22 cellular contexts compared by ENCODE assay signal in the genomic region with DNA sequence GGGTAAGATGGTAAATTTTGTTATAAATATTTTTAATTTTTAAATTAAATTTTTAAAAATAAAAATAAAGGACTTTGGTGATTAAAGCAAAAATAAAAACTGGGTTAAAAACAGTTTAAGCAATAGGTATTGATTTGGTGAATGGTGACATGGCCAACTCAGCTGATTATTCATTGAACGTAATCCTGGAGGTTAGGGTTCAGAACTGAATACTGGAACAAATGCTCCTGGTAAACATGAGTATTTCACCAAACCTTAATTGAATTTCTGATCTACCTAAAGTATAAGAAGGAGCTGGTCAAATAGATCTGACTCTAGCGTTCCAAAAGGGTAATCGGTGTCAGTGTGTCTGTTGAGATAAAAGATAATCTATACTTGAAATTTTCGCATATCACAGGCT.
"Had no signal": no experiment of that assay in that cellular context is flagged by ENCODE, and none has a peak within 500 bp of the region (broad histone marks: within the 10 kb centered on the region; RNA-seq: fewer than 3 reads in every experiment).

No MANE protein-coding gene starts in this region.

- H3K4me3 ChIP-seq: MG63, SJCRH30 had no signal

- H3K9me3 ChIP-seq: MG63, SJCRH30 had no signal

- H3K27ac ChIP-seq: SJCRH30 had no signal

- DNase-seq: IMR-90, Karpas-422, KG1, MG63, NCI-H1092 treated with DMSO at 0.1 percent for 48 hours, NCI-H1436, NCI-H187, NCI-H2029, NCI-H2081 treated with DMSO at 0.1 percent for 48 hours, NCI-H2171, NCI-H226, NCI-H446, NCI-H510A, NCI-H524 treated with DMSO at 0.1 percent for 48 hours, NCI-H69, NCI-H774, PC-3, SHP77 treated with DMSO at 0.1 percent for 48 hours, SJCRH30 had no signal

- H3K36me3 ChIP-seq: MG63, SJCRH30 had no signal

- H3K27me3 ChIP-seq: MG63, SJCRH30 had no signal

- ATAC-seq: Panc1, PC-3, Right ventricle myocardium inferior, SK-N-SH treated with all-trans-retinoic acid at 6 μM for 48 hours had no signal
